Comparison of ENCODE assay signal across 18 cellular contexts in the genomic region with DNA sequence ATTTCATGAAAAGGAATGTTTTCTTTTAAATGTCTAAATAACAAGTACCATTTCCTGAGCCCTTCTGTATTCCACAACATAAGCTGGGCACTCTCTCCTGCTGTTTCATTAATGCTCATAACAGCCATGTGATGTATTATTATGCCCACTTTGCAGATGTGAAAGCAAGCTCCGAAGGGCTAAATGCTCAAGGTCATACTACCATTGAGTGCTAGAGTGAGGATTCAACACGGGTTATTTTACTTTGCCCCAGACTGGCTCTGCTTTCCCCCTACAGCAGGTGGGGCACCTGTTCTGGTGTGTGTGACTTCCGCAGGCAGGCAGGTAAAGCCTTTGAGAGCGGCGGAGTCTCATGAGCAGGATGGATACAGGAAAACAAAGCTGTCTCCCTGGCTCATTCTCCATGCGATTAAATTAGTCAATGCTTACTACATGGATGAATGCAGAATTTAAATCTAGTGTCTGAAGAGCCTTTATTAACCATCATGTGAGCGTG. TPM values are rescaled to one million over a fixed set of nuclear protein-coding genes. Genes with fewer than 3 reads are reported as not detected.
DNase-seq lines count a peak whose midpoint lies in the region; ATAC-seq, FAIRE-seq and TF ChIP-seq lines count a peak whose summit lies in the region.
"Had no signal": no experiment of that assay in that cellular context is flagged by ENCODE, and none has a peak within 500 bp of the region (broad histone marks: within the 10 kb centered on the region; RNA-seq: fewer than 3 reads in every experiment).

No MANE protein-coding gene starts in this region.

- intact Hi-C loops in lower lobe of right lung (cut with DNase I): no loop called here
- intact Hi-C loops in spleen (cut with DNase I; ENCODE audit: low total_unique reads): no loop called here

- DNase-seq in GM19239 (ENCODE audit: insufficient read length, low spot score) (no peak), SK-N-MC (ENCODE audit: low read depth, low spot score) (peak; percentile 3), lower lobe of right lung (no peak), spleen (peak; percentile 29), anterior cingulate cortex (lab: John Stamatoyannopoulos, UW) (no peak), 8988T (no peak)
- DNase-seq: activated CD4-positive, alpha-beta T cell treated with anti-CD3 and anti-CD28 coated beads, Interleukin-2, amount 10 ng/mL, durations not matched to agents 7 days and 5 days; activated T-cell treated with anti-CD3 and anti-CD28 coated beads, Interleukin-2, amount 50 U/mL, for 1 hour; islet precursor cell; occipital lobe; SHP77; stimulated activated CD4-positive, alpha-beta T cell treated with anti-CD3 and anti-CD28 coated beads, Interleukin-12 subunit alpha, Interleukin-12 subunit beta, amount 100 ng/mL, for 4 hours; stimulated activated naive CD4-positive, alpha-beta T cell; T1000 had no signal

- H3K4me1 ChIP-seq in lower lobe of right lung (peaks cover 20% of the 10 kb centered on the region), spleen (peaks cover 0 to 26% (median 14%) of the 10 kb centered on the region in 6 donors)

- no peak for ATAC-seq in lower lobe of right lung
- no peak for ATAC-seq in GM18861 (IDR thresholded peaks at IDR 0.05; ENCODE audit: unreplicated experiment)
- ATAC-seq in HG03521 (IDR thresholded peaks at IDR 0.05; ENCODE audit: unreplicated experiment): no peak

- H3K27ac ChIP-seq in SK-N-MC (peak overlapping the region; percentile 85), lower lobe of right lung (no peak overlapping the region), spleen (peak overlapping the region in 1 of 8 donors; percentile 7)
- H3K27ac ChIP-seq: C4-2B had no signal

- FAIRE-seq in GM19239 (lab: Jason Lieb, UNC): peak; percentile 48
- FAIRE-seq: GM18507 had no signal

- TF ChIP-seq CTCF in lower lobe of right lung (IDR thresholded peaks at IDR 0.05) (no peak), spleen (IDR thresholded peaks at IDR 0.05 in 8 of 11, conservative IDR thresholded peaks at IDR 0.05 in 3 of 11) (no peak)

- TF ChIP-seq POLR2A in spleen (IDR thresholded peaks at IDR 0.05): no peak

- H3K36me3 ChIP-seq in SK-N-MC (ENCODE audit: insufficient read depth, low read length) (no peaks in the 10 kb centered on the region), lower lobe of right lung (no peaks in the 10 kb centered on the region), spleen (no peaks in the 10 kb centered on the region)

- WGBS in spleen, 5 donors: 81 to 92% (median 89%) methylated on average over 7 of the region's 7 CpGs

- peak overlapping the region; percentile 76 for H3K9ac ChIP-seq in SK-N-MC (ENCODE audit: insufficient read length)

- peak overlapping the region; percentile 78 for H3K4me3 ChIP-seq in SK-N-MC
- H3K4me3 ChIP-seq in lower lobe of right lung: peak overlapping the region; percentile 17
- H3K4me3 ChIP-seq in spleen: no peak overlapping the region

- H3K27me3 ChIP-seq in lower lobe of right lung (ENCODE audit: low read depth) (no peaks in the 10 kb centered on the region), spleen (replicated peaks in 1 of 7) (no peaks in the 10 kb centered on the region)

- H3K9me3 ChIP-seq in SK-N-MC (ENCODE audit: low read depth, low read length) (no peaks in the 10 kb centered on the region), lower lobe of right lung (no peaks in the 10 kb centered on the region), spleen (no peaks in the 10 kb centered on the region)

RNA-seq across cellular contexts. Expression of a gene that starts 30.3 kb away (rescaled TPM):
- total RNA-seq in lower lobe of right lung (9.5 TPM), spleen (10 to 100 TPM; 10.6 to 45.0 (median 21.4) TPM)
- polyA plus RNA-seq in spleen: 1 to 10 TPM; 1.7 to 5.9 (median 1.8) TPM
- total RNA-seq: activated CD4-positive, alpha-beta T cell treated with anti-CD3 and anti-CD28 coated beads, Interleukin-2, amount 10 ng/mL, durations not matched to agents 7 days and 5 days had no signal

Comparison
In these comparisons a context has a peak if more than half of its experiments do, and no peak if none do; other contexts are left out.
1. DNase-seq: peak in SK-N-MC (single experiment) and spleen (single experiment); none in GM19239 (single experiment), lower lobe of right lung (single experiment), anterior cingulate cortex (0 of 58) and 8988T (single experiment).
2. H3K4me3 ChIP-seq: peak in SK-N-MC (single experiment) and lower lobe of right lung (single experiment); none in spleen (0 of 8).